9 cellular contexts compared by ENCODE assay signal in genomic region chr6:8195040-8195713, GRCh38.
DNase-seq lines count a peak whose midpoint lies in the region; ATAC-seq and TF ChIP-seq lines count a peak whose summit lies in the region.
"Had no signal": no experiment of that assay in that cellular context is flagged by ENCODE, and none has a peak within 500 bp of the region (broad histone marks: within the 10 kb centered on the region; RNA-seq: fewer than 3 reads in every experiment).

No MANE protein-coding gene starts in this region.

- CTCF ChIA-PET in RWPE1 (lab: Yijun Ruan, JAX): no interaction called here

- H3K56ac ChIP-seq in mesendoderm (ENCODE audit: low read length): no peak overlapping the region

- no peak overlapping the region for H3K9ac ChIP-seq in mesendoderm (ENCODE audit: low read length)

- H3K23ac ChIP-seq in mesendoderm (ENCODE audit: low read length): no peak overlapping the region

- DNase-seq in DMS 273 (lab: John Stamatoyannopoulos, UW; ENCODE audit: unreplicated experiment) (peak; percentile 14), DMS 273 treated with DMSO at 0.1 percent for 48 hours (lab: John Stamatoyannopoulos, UW) (no peak), SJSA1 (ENCODE audit: low read depth in 1 of 2, low spot score in 2 of 2) (peak in 1 of 2 experiments; percentile 56), mesendoderm (peak; percentile 68), islet precursor cell (no peak), left cardiac atrium (no peak), RWPE1 (ENCODE audit: low spot score) (no peak)
- DNase-seq: 8988T had no signal

- intact Hi-C loops in left cardiac atrium (cut with DNase I): no loop called here

- no peaks in the 10 kb centered on the region for H3K79me1 ChIP-seq in mesendoderm (ENCODE audit: low read length)

- peak overlapping the region; percentile 65 for H3K27ac ChIP-seq in SJSA1
- no peak overlapping the region for H3K27ac ChIP-seq in mesendoderm (ENCODE audit: low read depth, low read length)
- H3K27ac ChIP-seq in RWPE1: no peak overlapping the region

- no peak overlapping the region for H2BK5ac ChIP-seq in mesendoderm (ENCODE audit: low read length)

- no CpG with 5 or more reads among the region's 3 CpGs for WGBS in mesendoderm (ENCODE audit: extremely low coverage, insufficient coverage, low lambda C conversion rate)

- no peak overlapping the region for H4K8ac ChIP-seq in mesendoderm (ENCODE audit: low read depth, low read length)

- ATAC-seq in left cardiac atrium: no peak

- no peaks in the 10 kb centered on the region for H3K36me3 ChIP-seq in SJSA1
- H3K36me3 ChIP-seq in mesendoderm (ENCODE audit: control insufficient read depth, insufficient read depth, low read length): no peaks in the 10 kb centered on the region

- TF ChIP-seq CTCF in GM12872 (IDR thresholded peaks at IDR 0.05; ENCODE audit: insufficient read depth, low read depth, low read length) (peak; percentile 41; the same call in 1 of the 3 replicates), RWPE1 (conservative IDR thresholded peaks at IDR 0.05; ENCODE audit: low read depth) (no peak)

- H2BK120ac ChIP-seq in mesendoderm (ENCODE audit: low read depth, low read length): no peak overlapping the region

- no peak overlapping the region for H3K4me3 ChIP-seq in SJSA1
- no peak overlapping the region for H3K4me3 ChIP-seq in mesendoderm (ENCODE audit: low read length)

- no peak overlapping the region for H2AK5ac ChIP-seq in mesendoderm (ENCODE audit: low read length)

- H4K5ac ChIP-seq in mesendoderm (ENCODE audit: low read length): no peak overlapping the region

- no peaks in the 10 kb centered on the region for H3K79me2 ChIP-seq in mesendoderm (ENCODE audit: control insufficient read depth, insufficient read depth, low read length)

- H3K9me3 ChIP-seq in SJSA1 (replicated peaks): no peaks in the 10 kb centered on the region

- H3K4me1 ChIP-seq in SJSA1 (replicated peaks) (peaks cover 25% of the 10 kb centered on the region), mesendoderm (ENCODE audit: control insufficient read depth, low read depth, low read length) (no peaks in the 10 kb centered on the region)

- H3K27me3 ChIP-seq in SJSA1 (replicated peaks) (no peaks in the 10 kb centered on the region), mesendoderm (ENCODE audit: insufficient read depth, low read length, poor library complexity) (no peaks in the 10 kb centered on the region)

- H3K18ac ChIP-seq in mesendoderm (ENCODE audit: low read length): no peak overlapping the region

- H3K4ac ChIP-seq in mesendoderm (ENCODE audit: low read depth, low read length): no peak overlapping the region

- no peak overlapping the region for H3K4me2 ChIP-seq in mesendoderm (ENCODE audit: low read length)

- POLR2A ChIA-PET in RWPE1 (lab: Yijun Ruan, JAX; ENCODE audit: low non-redundant PET): no interaction called here

- H2BK15ac ChIP-seq in mesendoderm (replicated peaks; ENCODE audit: low read depth): no peak overlapping the region

Comparison
In these comparisons a context has a peak if more than half of its experiments do, and no peak if none do; other contexts are left out.
1. DNase-seq: peak in DMS 273 (single experiment) and mesendoderm (single experiment); none in DMS 273 treated with DMSO at 0.1 percent for 48 hours (single experiment), islet precursor cell (single experiment), left cardiac atrium (single experiment) and RWPE1 (single experiment).